ENCODE assay signal across 25 cellular contexts in the genomic region with DNA sequence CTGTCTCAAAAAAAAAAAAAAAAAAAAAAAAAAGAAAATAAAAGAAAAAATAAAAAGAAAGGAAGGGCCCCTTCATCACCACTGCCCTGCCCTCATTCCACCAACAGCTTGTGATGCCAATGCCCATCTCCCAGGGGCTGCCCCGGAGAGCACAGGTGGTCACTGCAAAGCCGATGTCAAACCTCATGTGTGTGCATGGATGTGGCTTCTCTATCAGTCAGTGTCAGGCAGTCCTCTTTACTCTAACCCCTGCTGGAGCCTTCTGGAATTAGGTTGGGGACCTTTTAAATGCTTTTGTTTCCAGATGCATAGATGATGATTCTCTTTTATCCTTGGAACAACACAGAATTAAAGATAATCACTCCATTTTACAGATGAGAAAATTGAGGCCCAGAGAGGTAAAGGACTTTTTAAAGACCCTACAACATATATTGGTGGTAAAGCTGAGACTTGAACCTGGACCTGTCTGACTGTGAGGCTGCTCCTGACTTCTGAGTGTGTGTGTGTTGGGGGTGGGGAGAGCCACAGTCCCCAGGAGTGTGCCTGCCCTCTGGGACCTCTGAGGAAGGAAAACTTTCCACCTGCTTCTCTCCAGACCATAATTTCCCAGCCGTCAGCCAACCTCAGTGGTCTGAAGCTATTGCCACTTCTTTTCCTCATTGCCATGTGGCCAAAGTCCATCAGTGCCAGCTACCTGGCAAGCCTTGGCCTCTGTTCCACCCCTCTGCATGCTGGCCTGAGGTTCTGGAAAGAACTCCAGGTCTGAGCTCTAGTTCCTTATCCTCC. TPM values are rescaled to one million over a fixed set of nuclear protein-coding genes. Genes with fewer than 3 reads are reported as not detected.
DNase-seq lines count a peak whose midpoint lies in the region; ATAC-seq and TF ChIP-seq lines count a peak whose summit lies in the region.
"Had no signal": no experiment of that assay in that cellular context is flagged by ENCODE, and none has a peak within 500 bp of the region (broad histone marks: within the 10 kb centered on the region; RNA-seq: fewer than 3 reads in every experiment).

No MANE protein-coding gene starts in this region.

- DNase-seq in H7 (peak; percentile 52), right lobe of liver (no peak), upper lobe of right lung (peak; percentile 37), mammary epithelial cell (no peak), NCI-H2081 treated with DMSO at 0.1 percent for 48 hours (lab: John Stamatoyannopoulos, UW) (no peak)
- DNase-seq: activated CD4-positive, alpha-beta T cell treated with anti-CD3 and anti-CD28 coated beads, Interleukin-2, amount 50 U/mL, for 1 hour; adrenal gland; HCEC 1CT; kidney glomerular epithelial cell; mesendoderm; NCI-H1436; PC-3; SJCRH30; stimulated activated CD4-positive, alpha-beta T cell treated with anti-CD3 and anti-CD28 coated beads, Interleukin-2, amount 100 ng/mL, for 24 hours; stimulated activated naive B cell treated with anti-CD40 and anti-IgM and Interleukin-4, amounts not matched to agents 10 μg/mL and 1 μg/mL and 100 μg/mL, for 72 hours; T-helper 17 cell had no signal

- peaks cover 42% of the 10 kb centered on the region for H3K27me3 ChIP-seq in H7 (ENCODE audit: control insufficient read depth, insufficient read depth, low read length)
- no peaks in the 10 kb centered on the region for H3K27me3 ChIP-seq in right lobe of liver
- H3K27me3 ChIP-seq in upper lobe of right lung, result peaks cover 10% of the 10 kb centered on the region
- no peaks in the 10 kb centered on the region for H3K27me3 ChIP-seq in mammary epithelial cell (ENCODE audit: insufficient read depth, low read length)
- H3K27me3 ChIP-seq: adrenal gland had no signal

- H3K27ac ChIP-seq in VCaP (peak overlapping the region; percentile 54), right lobe of liver (no peak overlapping the region), upper lobe of right lung (no peak overlapping the region), mammary epithelial cell (ENCODE audit: insufficient read depth, low read depth, low read length) (no peak overlapping the region)
- H3K27ac ChIP-seq: adrenal gland, cardiac muscle cell, gastroesophageal sphincter, SJCRH30, thoracic aorta had no signal

- H3K79me2 ChIP-seq in mammary epithelial cell (ENCODE audit: insufficient read depth, low read length), result peaks cover 12% of the 10 kb centered on the region

- TF ChIP-seq CTCF in VCaP (conservative IDR thresholded peaks at IDR 0.05) (no peak), right lobe of liver (IDR thresholded peaks at IDR 0.05) (no peak), upper lobe of right lung (IDR thresholded peaks at IDR 0.05) (no peak), mammary epithelial cell (conservative IDR thresholded peaks at IDR 0.05 in 1 of 2, IDR thresholded peaks at IDR 0.05 in 1 of 2; ENCODE audit: extremely low read depth in 1 of 2, insufficient read depth in 1 of 2, low read depth in 1 of 2, low read length in 2 of 2) (no peak)

- intact Hi-C loops in right lobe of liver (cut with DNase I) (no loop called here), upper lobe of right lung (cut with DNase I) (no loop called here), mammary epithelial cell (cut with micrococcal nuclease) (no loop called here)

- WGBS in right lobe of liver (ENCODE audit: insufficient coverage, low coverage, low lambda C conversion rate, missing lambda C conversion rate), result 80% methylated on average over 1 of the region's 3 CpGs
- 44% methylated on average over 3 of the region's 3 CpGs for WGBS in mammary epithelial cell (ENCODE audit: low coverage, missing lambda C conversion rate)

- dilution Hi-C loops in mammary epithelial cell (cut with HindIII; ENCODE audit: low sequenced_read_pairs), result no loop called here

- no peaks in the 10 kb centered on the region for H3K9me3 ChIP-seq in right lobe of liver
- no peaks in the 10 kb centered on the region for H3K9me3 ChIP-seq in upper lobe of right lung
- H3K9me3 ChIP-seq in mammary epithelial cell (replicated peaks; ENCODE audit: insufficient read depth, low read length), result no peaks in the 10 kb centered on the region
- H3K9me3 ChIP-seq: adrenal gland, gastroesophageal sphincter, SJCRH30, thoracic aorta had no signal

- H3K4me3 ChIP-seq in H7 (ENCODE audit: insufficient read depth, low read depth, low read length) (no peak overlapping the region), right lobe of liver (no peak overlapping the region), upper lobe of right lung (no peak overlapping the region), mammary epithelial cell (replicated peaks in 1 of 3; ENCODE audit: insufficient read depth in 1 of 3, low read depth in 2 of 3, low read length in 3 of 3) (no peak overlapping the region)
- H3K4me3 ChIP-seq: adrenal gland, cardiac muscle cell, gastroesophageal sphincter, SJCRH30, thoracic aorta had no signal

- no peaks in the 10 kb centered on the region for H3K36me3 ChIP-seq in H7 (replicated peaks; ENCODE audit: control insufficient read depth, insufficient read depth, low read length)
- H3K36me3 ChIP-seq in right lobe of liver, result no peaks in the 10 kb centered on the region
- H3K36me3 ChIP-seq in upper lobe of right lung, result no peaks in the 10 kb centered on the region
- H3K36me3 ChIP-seq in mammary epithelial cell (ENCODE audit: insufficient read depth, low read length), result no peaks in the 10 kb centered on the region
- H3K36me3 ChIP-seq: adrenal gland, cardiac muscle cell, gastroesophageal sphincter, SJCRH30, thoracic aorta had no signal

- CTCF ChIA-PET in mammary epithelial cell (lab: Charles Lee; ENCODE audit: low non-redundant PET), result no interaction called here

- ATAC-seq in right lobe of liver (peak; percentile 50 to 79 (median 64)), upper lobe of right lung (no peak), HG03469 (IDR thresholded peaks at IDR 0.05; ENCODE audit: unreplicated experiment) (no peak)
- ATAC-seq: esophagus mucosa, gastroesophageal sphincter, PC-3, T-helper 17 cell had no signal

- in situ Hi-C loops in mammary epithelial cell (cut with MboI; ENCODE audit: low sequenced_read_pairs in 2 of 2), result no loop called here

- no TSS peak for BruUV-seq in mammary epithelial cell (replicated peaks; lab: Mats Ljungman, UMichigan)

- H4K20me1 ChIP-seq in mammary epithelial cell (ENCODE audit: insufficient read depth, low read length), result no peaks in the 10 kb centered on the region

- no peak for TF ChIP-seq POLR2A in right lobe of liver (IDR thresholded peaks at IDR 0.05)

- no peak overlapping the region for H3K9ac ChIP-seq in mammary epithelial cell (ENCODE audit: insufficient read depth, low read length)

- H3K4me2 ChIP-seq in mammary epithelial cell (ENCODE audit: insufficient read depth, low read depth, low read length), result no peak overlapping the region

- no peak overlapping the region for H2AFZ ChIP-seq in mammary epithelial cell (ENCODE audit: low read depth, low read length)

- H3K4me1 ChIP-seq in right lobe of liver, result peaks cover 0 to 13% (median 2%) of the 10 kb centered on the region in 4 donors
- H3K4me1 ChIP-seq in upper lobe of right lung, result peaks cover 4% of the 10 kb centered on the region
- peaks cover 13% of the 10 kb centered on the region for H3K4me1 ChIP-seq in mammary epithelial cell (ENCODE audit: insufficient read depth, low read length)
- H3K4me1 ChIP-seq: SJCRH30 had no signal

RNA-seq across cellular contexts. Expression of a gene that starts 3.0 kb away (rescaled TPM):
- 5.4 and 9.8 TPM in 2 replicates for total RNA-seq in H7 (2014; rRNA removed; shearing (Covaris generic))
- total RNA-seq in right lobe of liver (10 to 100 TPM in 3 of 6 experiments, 1 to 10 TPM in 3; 3.9 to 14.4 (median 9.0) TPM), upper lobe of right lung (41.9 TPM), mammary epithelial cell (100 to 1,000 TPM in 1 of 2 donors, 10 to 100 TPM in 1; 35.5 to 101 TPM)
- polyA plus RNA-seq in mammary epithelial cell, result 158 TPM
- polyA minus RNA-seq in mammary epithelial cell, result 85.8 TPM
- total RNA-seq: T-helper 17 cell had no signal
- polyA plus RNA-seq: neural cell had no signal

RNA-seq across cellular contexts. Expression of a gene that starts 17.9 kb away (rescaled TPM):
- 0.89 and 2.6 TPM in 2 replicates for total RNA-seq in H7 (2014; rRNA removed; shearing (Covaris generic))
- not detected for total RNA-seq in right lobe of liver
- not detected for total RNA-seq in upper lobe of right lung
- not detected for total RNA-seq in mammary epithelial cell
- polyA plus RNA-seq in mammary epithelial cell, result not detected
- polyA minus RNA-seq in mammary epithelial cell, result not detected
- total RNA-seq: cardiac muscle cell, esophagus mucosa, MCF 10A, PC-3, SJCRH30, skeletal muscle tissue, T-helper 17 cell, thoracic aorta had no signal
- polyA plus RNA-seq: cardiac muscle cell had no signal

RNA-seq across cellular contexts. Expression of a gene that starts 33.5 kb away (rescaled TPM):
- total RNA-seq in H7 (2014; rRNA removed; shearing (Covaris generic)), result 0.63 and 4.4 TPM in 2 replicates
- 1 to 10 TPM; 1.0 to 8.3 (median 2.4) TPM for total RNA-seq in right lobe of liver
- 1.5 TPM for total RNA-seq in upper lobe of right lung
- total RNA-seq in mammary epithelial cell, result not detected
- polyA plus RNA-seq in mammary epithelial cell, result not detected
- polyA minus RNA-seq in mammary epithelial cell, result not detected
- total RNA-seq: esophagus mucosa, MCF 10A, T-helper 17 cell had no signal

Comparison
In these comparisons a context has a peak if more than half of its experiments do, and no peak if none do; other contexts are left out.
1. DNase-seq: peak in H7 (single experiment) and upper lobe of right lung (single experiment); none in right lobe of liver (0 of 3), mammary epithelial cell (single experiment) and NCI-H2081 treated with DMSO at 0.1 percent for 48 hours (single experiment).
2. ATAC-seq: peak in right lobe of liver (4 of 4); none in upper lobe of right lung (single experiment) and HG03469 (single experiment).